In the genomic region with DNA sequence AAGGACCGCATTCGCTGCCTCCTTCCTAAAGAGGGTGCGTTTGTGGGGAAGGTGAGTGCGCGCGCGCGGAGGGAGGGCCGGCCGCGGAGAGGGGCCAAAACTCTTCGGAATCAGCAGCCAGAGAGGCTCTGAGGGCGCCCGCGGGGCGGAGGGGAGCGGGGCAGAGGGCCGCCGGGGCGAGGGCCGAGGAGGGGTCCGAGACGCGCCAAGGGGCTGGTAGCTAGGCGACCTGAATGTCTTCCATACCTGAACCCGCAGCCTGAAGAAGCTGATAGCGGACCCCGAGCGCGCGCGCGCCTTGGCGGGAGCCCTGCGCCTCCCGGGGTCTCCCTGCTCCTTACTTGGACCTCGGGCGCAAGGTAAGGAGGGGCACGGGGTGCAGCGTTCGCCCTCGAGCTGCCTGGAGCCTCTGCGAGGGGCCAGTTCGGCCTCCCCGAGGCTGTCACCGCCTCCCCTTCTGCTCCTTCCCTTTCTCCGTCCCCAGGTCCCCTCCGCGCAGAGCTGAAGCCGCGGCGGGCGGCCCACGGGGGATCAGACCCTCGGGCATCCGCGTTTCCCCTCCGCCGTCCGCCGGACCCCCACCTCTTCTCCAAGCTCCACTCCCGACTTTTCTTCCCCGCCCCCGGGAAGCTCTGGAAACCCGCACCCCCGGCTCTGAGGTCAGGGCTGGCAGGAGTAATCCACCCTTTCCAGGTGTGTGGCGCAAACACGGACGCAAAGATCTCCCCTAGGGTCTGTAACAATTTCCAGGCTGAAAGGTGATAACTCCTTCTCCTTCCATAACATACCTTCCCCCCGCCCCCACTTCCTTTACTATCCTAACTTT, we compare ENCODE assay signal across 9 cellular contexts. TPM values are rescaled to one million over a fixed set of nuclear protein-coding genes. Genes with fewer than 3 reads are reported as not detected.
DNase-seq lines count a peak whose midpoint lies in the region; ATAC-seq, FAIRE-seq and TF ChIP-seq lines count a peak whose summit lies in the region.
"Had no signal": no experiment of that assay in that cellular context is flagged by ENCODE, and none has a peak within 500 bp of the region (broad histone marks: within the 10 kb centered on the region; RNA-seq: fewer than 3 reads in every experiment).

No MANE protein-coding gene starts in this region.

- H3K4me3 Mint-ChIP-seq in activated T-cell treated with anti-CD3 and anti-CD28 coated beads, Interleukin-2, amount 50 U/mL, for 72 hours, result peak overlapping the region; percentile 75
- H3K4me3 Mint-ChIP-seq in brain, result peak overlapping the region; percentile 80 to 87 (median 86)

- peaks cover 72% of the 10 kb centered on the region for H3K27me3 Mint-ChIP-seq in activated T-cell treated with anti-CD3 and anti-CD28 coated beads, Interleukin-2, amount 50 U/mL, for 72 hours (ENCODE audit: low read depth)
- peaks cover 73% of the 10 kb centered on the region for H3K27me3 Mint-ChIP-seq in brain

- no peak for ATAC-seq in activated T-cell treated with anti-CD3 and anti-CD28 coated beads, Interleukin-2, amount 50 U/mL, for 72 hours (replicated peaks in 1 of 2)

- H3K4me1 ChIP-seq in tibial artery, result peaks cover 0 to 23% (median 9%) of the 10 kb centered on the region in 4 donors

- H3K36me3 Mint-ChIP-seq in activated T-cell treated with anti-CD3 and anti-CD28 coated beads, Interleukin-2, amount 50 U/mL, for 72 hours (ENCODE audit: insufficient read depth in 2 of 2), result no peaks in the 10 kb centered on the region
- no peaks in the 10 kb centered on the region for H3K36me3 Mint-ChIP-seq in brain

- no peaks in the 10 kb centered on the region for H3K9me3 ChIP-seq in tibial artery

- H3K27ac ChIP-seq in tibial artery, result no peak overlapping the region

- H3K4me1 Mint-ChIP-seq in activated T-cell treated with anti-CD3 and anti-CD28 coated beads, Interleukin-2, amount 50 U/mL, for 72 hours (ENCODE audit: low read depth), result no peaks in the 10 kb centered on the region
- peaks cover 17% of the 10 kb centered on the region for H3K4me1 Mint-ChIP-seq in brain

- peaks cover 0 to 52% of the 10 kb centered on the region in 2 donors for H3K27me3 ChIP-seq in tibial artery

- H3K9me3 Mint-ChIP-seq in activated T-cell treated with anti-CD3 and anti-CD28 coated beads, Interleukin-2, amount 50 U/mL, for 72 hours, result no peaks in the 10 kb centered on the region
- peaks cover 0 to 14% (median 0%) of the 10 kb centered on the region in 5 experiments for H3K9me3 Mint-ChIP-seq in brain

- intact Hi-C loops in tibial artery (cut with DNase I; ENCODE audit: low total_unique reads), result no loop called here

- no peak overlapping the region for H3K27ac Mint-ChIP-seq in activated T-cell treated with anti-CD3 and anti-CD28 coated beads, Interleukin-2, amount 50 U/mL, for 72 hours
- H3K27ac Mint-ChIP-seq in brain, result no peak overlapping the region

- FAIRE-seq in HTR-8/SVneo (lab: Jason Lieb, UNC), result no peak

- H3K4me3 ChIP-seq in tibial artery, result peak overlapping the region; percentile 9 to 38

- H3K36me3 ChIP-seq in tibial artery, result no peaks in the 10 kb centered on the region

- DNase-seq in activated T-cell treated with anti-CD3 and anti-CD28 coated beads, Interleukin-2, amount 50 U/mL, for 72 hours, result no peak
- no peak for DNase-seq in activated T-cell treated with anti-CD3 and anti-CD28 coated beads for 4 hours
- DNase-seq in kidney tubule cell (ENCODE audit: low spot score), result peak; percentile 17
- no peak for DNase-seq in tibial artery
- no peak for DNase-seq in mucosa of gallbladder (ENCODE audit: low spot score)
- DNase-seq in HTR-8/SVneo (ENCODE audit: insufficient read length, low spot score), result no peak
- no peak for DNase-seq in activated CD4-positive, alpha-beta T cell treated with anti-CD3 and anti-CD28 coated beads, Interleukin-2, amount 50 U/mL, for 4 hours
- DNase-seq: NCI-H1694 treated with DMSO at 0.1 percent for 48 hours had no signal

- TF ChIP-seq CTCF in brain (conservative IDR thresholded peaks at IDR 0.05), result no peak
- TF ChIP-seq CTCF in tibial artery (IDR thresholded peaks at IDR 0.05), result no peak

RNA-seq across cellular contexts. Expression of a gene that starts 13.1 kb away (rescaled TPM):
- total RNA-seq in activated T-cell treated with anti-CD3 and anti-CD28 coated beads, Interleukin-2, amount 50 U/mL, for 72 hours, result 100 to 1,000 TPM; 175 to 204 TPM
- 69.1 TPM for polyA plus RNA-seq in brain (ENCODE audit: insufficient read depth, low read depth, low replicate concordance)
- 59.8 TPM for total RNA-seq in mucosa of gallbladder
